ENCODE assay signal across 9 cellular contexts in the genomic region with DNA sequence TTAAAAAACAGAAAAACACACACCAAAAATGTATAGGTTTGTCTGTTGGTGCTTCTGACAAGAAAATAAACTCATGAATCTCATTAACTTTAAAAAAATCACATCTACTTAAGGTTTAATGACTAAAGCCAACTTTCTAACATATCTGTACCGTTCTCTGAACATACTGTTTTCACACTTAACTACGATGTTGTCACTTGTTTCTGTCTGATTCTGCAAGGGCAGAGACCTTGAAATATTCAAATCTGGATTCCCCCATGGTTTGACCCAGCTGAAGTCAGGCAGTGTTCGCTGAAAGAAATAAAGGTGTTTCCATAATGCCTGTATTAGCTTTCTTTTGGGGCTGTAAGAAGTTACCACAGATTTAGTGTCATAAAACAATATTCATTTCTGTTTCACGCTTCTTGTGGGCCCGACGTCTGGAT. TPM values are rescaled to one million over a fixed set of nuclear protein-coding genes. Genes with fewer than 3 reads are reported as not detected.
DNase-seq lines count a peak whose midpoint lies in the region; ATAC-seq and FAIRE-seq lines count a peak whose summit lies in the region.
"Had no signal": no experiment of that assay in that cellular context is flagged by ENCODE, and none has a peak within 500 bp of the region (broad histone marks: within the 10 kb centered on the region; RNA-seq: fewer than 3 reads in every experiment).

No MANE protein-coding gene starts in this region.

- peak; percentile 42 for FAIRE-seq in GM18507 (lab: Jason Lieb, UNC)

- H3K4me3 ChIP-seq in mesodermal cell (ENCODE audit: extremely low read depth, insufficient read depth, low read length, poor library complexity, severe bottlenecking): no peak overlapping the region

- peaks cover 14% of the 10 kb centered on the region for H3K36me3 Mint-ChIP-seq in T-helper 1 cell treated with Interleukin-12 subunit alpha and Interleukin-12 subunit beta and Interleukin-4 antibody, amounts not matched to agents 30 μg/mL and 1 μg/mL, for 36 hours (ENCODE audit: low read depth)

- peaks cover 44% of the 10 kb centered on the region for H3K4me1 Mint-ChIP-seq in T-helper 1 cell treated with Interleukin-12 subunit alpha and Interleukin-12 subunit beta and Interleukin-4 antibody, amounts not matched to agents 30 μg/mL and 1 μg/mL, for 36 hours (ENCODE audit: low read depth)

- peak overlapping the region; percentile 45 for H3K27ac ChIP-seq in mesodermal cell (ENCODE audit: low read depth, low read length, severe bottlenecking)

- H3K36me3 ChIP-seq in mesodermal cell (ENCODE audit: control insufficient read depth, insufficient read depth, low read length): peaks cover 4% of the 10 kb centered on the region

- no peak for DNase-seq in GM18507 (ENCODE audit: extremely low spot score, insufficient read length, low read depth)
- no peak for DNase-seq in NCI-H1092 treated with DMSO at 0.1 percent for 48 hours (lab: John Stamatoyannopoulos, UW)
- DNase-seq in HuH-7 (ENCODE audit: low spot score): no peak
- DNase-seq: effector memory CD8-positive, alpha-beta T cell had no signal

- no peaks in the 10 kb centered on the region for H3K27me3 Mint-ChIP-seq in T-helper 1 cell treated with Interleukin-12 subunit alpha and Interleukin-12 subunit beta and Interleukin-4 antibody, amounts not matched to agents 30 μg/mL and 1 μg/mL, for 36 hours (ENCODE audit: low read depth)
- H3K27me3 Mint-ChIP-seq: effector memory CD8-positive, alpha-beta T cell had no signal

- WGBS in mesodermal cell (ENCODE audit: insufficient coverage in 2 of 2), 2 experiments: 85 to 89% methylated on average over 3 of the region's 6 CpGs

- peaks cover 9% of the 10 kb centered on the region for H3K9me3 ChIP-seq in mesodermal cell (ENCODE audit: control insufficient read depth, low read length)

- H3K4me3 Mint-ChIP-seq in T-helper 1 cell treated with Interleukin-12 subunit alpha and Interleukin-12 subunit beta and Interleukin-4 antibody, amounts not matched to agents 30 μg/mL and 1 μg/mL, for 36 hours: peak overlapping the region; percentile 27
- H3K4me3 Mint-ChIP-seq: effector memory CD8-positive, alpha-beta T cell had no signal

- peak overlapping the region; percentile 88 for H3K27ac Mint-ChIP-seq in T-helper 1 cell treated with Interleukin-12 subunit alpha and Interleukin-12 subunit beta and Interleukin-4 antibody, amounts not matched to agents 30 μg/mL and 1 μg/mL, for 36 hours
- H3K27ac Mint-ChIP-seq: effector memory CD8-positive, alpha-beta T cell had no signal

- ATAC-seq in GM21723 (IDR thresholded peaks at IDR 0.05; ENCODE audit: unreplicated experiment) (peak; percentile 27), HG03469 (IDR thresholded peaks at IDR 0.05; ENCODE audit: unreplicated experiment) (no peak), HG03135 (IDR thresholded peaks at IDR 0.05; ENCODE audit: unreplicated experiment) (no peak)
- ATAC-seq: effector memory CD8-positive, alpha-beta T cell had no signal

- H3K9me3 Mint-ChIP-seq in T-helper 1 cell treated with Interleukin-12 subunit alpha and Interleukin-12 subunit beta and Interleukin-4 antibody, amounts not matched to agents 30 μg/mL and 1 μg/mL, for 36 hours: no peaks in the 10 kb centered on the region
- H3K9me3 Mint-ChIP-seq: effector memory CD8-positive, alpha-beta T cell had no signal

- H3K4me1 ChIP-seq in mesodermal cell (ENCODE audit: control insufficient read depth, insufficient read depth, low read length, poor library complexity, severe bottlenecking): peaks cover 25% of the 10 kb centered on the region

RNA-seq across cellular contexts. Expression of a gene that starts 2.7 kb away (rescaled TPM):
- 65.8 TPM for polyA plus RNA-seq in mesodermal cell (2013, experiment 1 of 2)
- 61.7 TPM for polyA plus RNA-seq in mesodermal cell (2013, experiment 2 of 2)
